Comparison of ENCODE assay signal across 23 cellular contexts in genomic region chr21:16496594-16496993, GRCh38.
"Had no signal": no experiment of that assay in that cellular context is flagged by ENCODE, and none has a peak within 500 bp of the region (broad histone marks: within the 10 kb centered on the region; RNA-seq: fewer than 3 reads in every experiment).

No MANE protein-coding gene starts in this region.

- H3K4me3 Mint-ChIP-seq: central memory CD8-positive, alpha-beta T cell; dendritic cell treated with granulocyte-macrophage colony-stimulating factor and Interleukin-4, amounts not matched to agents 40 ng/mL and 50 ng/mL, for 4 days; endodermal cell; immature natural killer cell; naive thymus-derived CD8-positive, alpha-beta T cell; stimulated activated memory B cell treated with anti-CD40 and anti-IgM and Interleukin-4, amounts not matched to agents 10 μg/mL and 1 μg/mL and 100 μg/mL, for 72 hours; stimulated activated naive CD8-positive, alpha-beta T cell treated with anti-CD3 and anti-CD28 coated beads, Interleukin-15, Interleukin-2, amounts not matched to agents 100 ng/mL and 50 ng/mL, for 24 hours had no signal

- H3K27me3 Mint-ChIP-seq: central memory CD8-positive, alpha-beta T cell; dendritic cell treated with granulocyte-macrophage colony-stimulating factor and Interleukin-4, amounts not matched to agents 40 ng/mL and 50 ng/mL, for 4 days; naive thymus-derived CD8-positive, alpha-beta T cell; stimulated activated memory B cell treated with anti-CD40 and anti-IgM and Interleukin-4, amounts not matched to agents 10 μg/mL and 1 μg/mL and 100 μg/mL, for 72 hours; stimulated activated naive CD8-positive, alpha-beta T cell treated with anti-CD3 and anti-CD28 coated beads, Interleukin-15, Interleukin-2, amounts not matched to agents 100 ng/mL and 50 ng/mL, for 24 hours had no signal

- FAIRE-seq: colon had no signal

- H3K27ac ChIP-seq: epithelial cell of prostate, esophagus muscularis mucosa, neutrophil, right lobe of liver, spleen, testis, transverse colon had no signal

- H3K4me1 ChIP-seq: right lobe of liver, spleen, transverse colon had no signal

- H3K27ac Mint-ChIP-seq: dendritic cell treated with granulocyte-macrophage colony-stimulating factor and Interleukin-4, amounts not matched to agents 40 ng/mL and 50 ng/mL, for 4 days; endodermal cell; immature natural killer cell; naive thymus-derived CD8-positive, alpha-beta T cell; stimulated activated memory B cell treated with anti-CD40 and anti-IgM and Interleukin-4, amounts not matched to agents 10 μg/mL and 1 μg/mL and 100 μg/mL, for 72 hours; stimulated activated naive CD8-positive, alpha-beta T cell treated with anti-CD3 and anti-CD28 coated beads, Interleukin-15, Interleukin-2, amounts not matched to agents 100 ng/mL and 50 ng/mL, for 24 hours had no signal

- DNase-seq: effector CD4-positive, alpha-beta T cell; endodermal cell; foreskin fibroblast; immature natural killer cell; left colon; mammary epithelial cell; mucosa of descending colon; naive thymus-derived CD8-positive, alpha-beta T cell; right lobe of liver; spleen; stimulated activated CD4-positive, alpha-beta T cell treated with anti-CD3 and anti-CD28 coated beads, Interleukin-15, amount 100 ng/mL, for 24 hours; stimulated activated CD4-positive, alpha-beta T cell treated with anti-CD3 and anti-CD28 coated beads, Interleukin-1b, Interleukin-23, amount 100 ng/mL, for 48 hours; stimulated activated CD4-positive, alpha-beta T cell treated with anti-CD3 and anti-CD28 coated beads, Interleukin-4, amount 100 ng/mL, for 24 hours; testis; transverse colon had no signal

- H3K9me3 Mint-ChIP-seq: endodermal cell; stimulated activated memory B cell treated with anti-CD40 and anti-IgM and Interleukin-4, amounts not matched to agents 10 μg/mL and 1 μg/mL and 100 μg/mL, for 72 hours had no signal

- H3K9me3 ChIP-seq: esophagus muscularis mucosa, neutrophil, right lobe of liver, testis, transverse colon had no signal

- H3K4me3 ChIP-seq: esophagus muscularis mucosa, mucosa of descending colon, right lobe of liver, spleen, testis, transverse colon had no signal

- H3K4me1 Mint-ChIP-seq: central memory CD8-positive, alpha-beta T cell; immature natural killer cell; naive thymus-derived CD8-positive, alpha-beta T cell; stimulated activated memory B cell treated with anti-CD40 and anti-IgM and Interleukin-4, amounts not matched to agents 10 μg/mL and 1 μg/mL and 100 μg/mL, for 72 hours had no signal

- H3K36me3 ChIP-seq: esophagus muscularis mucosa, neutrophil, right lobe of liver, spleen, transverse colon had no signal

- ATAC-seq: left colon; mucosa of descending colon; naive thymus-derived CD8-positive, alpha-beta T cell; right lobe of liver; stimulated activated memory B cell treated with anti-CD40 and anti-IgM and Interleukin-4, amounts not matched to agents 10 μg/mL and 1 μg/mL and 100 μg/mL, for 72 hours had no signal

- H3K36me3 Mint-ChIP-seq: immature natural killer cell; naive thymus-derived CD8-positive, alpha-beta T cell; stimulated activated memory B cell treated with anti-CD40 and anti-IgM and Interleukin-4, amounts not matched to agents 10 μg/mL and 1 μg/mL and 100 μg/mL, for 72 hours had no signal

- H3K27me3 ChIP-seq: esophagus muscularis mucosa, neutrophil, right lobe of liver, spleen, testis, transverse colon had no signal
